Comparison of ENCODE assay signal across 8 cellular contexts in genomic region chr2:74177697-74178096, GRCh38. TPM values are rescaled to one million over a fixed set of nuclear protein-coding genes. Genes with fewer than 3 reads are reported as not detected.
DNase-seq lines count a peak whose midpoint lies in the region; ATAC-seq and TF ChIP-seq lines count a peak whose summit lies in the region.

No MANE protein-coding gene starts in this region.

- H3K4me1 ChIP-seq in ES-I3 (ENCODE audit: insufficient read depth, low read length) (peaks cover 3% of the 10 kb centered on the region; the same call in 1 of the 2 replicates), esophagus muscularis mucosa (peaks cover 36 to 56% (median 50%) of the 10 kb centered on the region in 4 donors), trophoblast cell (ENCODE audit: control insufficient read depth in 1 of 2, insufficient read depth in 2 of 2, low read length in 2 of 2) (peaks cover 3 to 4% of the 10 kb centered on the region in 2 experiments)

- H2AK5ac ChIP-seq in trophoblast cell (ENCODE audit: low read length) = no peak overlapping the region

- no peak overlapping the region for H2BK120ac ChIP-seq in trophoblast cell (ENCODE audit: insufficient read depth, low read length, poor library complexity)

- H3K36me3 ChIP-seq in ES-I3 (ENCODE audit: insufficient read depth, low read length) = peaks cover 3% of the 10 kb centered on the region
- no peaks in the 10 kb centered on the region for H3K36me3 ChIP-seq in esophagus muscularis mucosa
- peaks cover 0 to 5% of the 10 kb centered on the region in 2 experiments for H3K36me3 ChIP-seq in trophoblast cell (ENCODE audit: control insufficient read depth in 1 of 2, insufficient read depth in 2 of 2, low read length in 2 of 2)

- H2AFZ ChIP-seq in trophoblast cell (ENCODE audit: insufficient read depth, low read length, poor library complexity) = no peak overlapping the region

- no peak overlapping the region for H3K23ac ChIP-seq in trophoblast cell (ENCODE audit: low read length)

- no peaks in the 10 kb centered on the region for H3K27me3 ChIP-seq in esophagus muscularis mucosa
- H3K27me3 ChIP-seq in trophoblast cell (ENCODE audit: insufficient read depth, low read length) = no peaks in the 10 kb centered on the region

- POLR2A ChIA-PET in RWPE1 (lab: Yijun Ruan, JAX; ENCODE audit: low non-redundant PET) = interaction anchor here (1.5 kb wide), 1 partner anchor 27 kb away, joined by 4 read pairs; no protein-coding TSS in a partner anchor

- peak overlapping the region; percentile 86 to 94 (median 89) for H3K4me3 ChIP-seq in esophagus muscularis mucosa
- H3K4me3 ChIP-seq in trophoblast cell (ENCODE audit: low read depth, low read length) = peak overlapping the region; percentile 92

- no peak overlapping the region for H2BK5ac ChIP-seq in trophoblast cell (ENCODE audit: low read depth, low read length, poor library complexity)

- TF ChIP-seq EP300 in esophagus muscularis mucosa (IDR thresholded peaks at IDR 0.05) = no peak

- H3K9ac ChIP-seq in ES-I3 (ENCODE audit: low read depth, low read length) (peak overlapping the region; percentile 72), trophoblast cell (ENCODE audit: low read length) (no peak overlapping the region)

- DNase-seq in RWPE1 (ENCODE audit: low spot score) (no peak), esophagus muscularis mucosa (ENCODE audit: extremely low spot score) (no peak), trophoblast cell (no peak), NCI-H2029 treated with DMSO at 0.1 percent for 48 hours (lab: John Stamatoyannopoulos, UW) (no peak)
- DNase-seq in stimulated activated CD4-positive, alpha-beta T cell treated with anti-CD3 and anti-CD28 coated beads, Interleukin-4, amount 100 ng/mL, for 24 hours = no peak

- intact Hi-C loops in esophagus muscularis mucosa (cut with DNase I) = no loop called here

- no peak for TF ChIP-seq POLR2A in esophagus muscularis mucosa (IDR thresholded peaks at IDR 0.05; ENCODE audit: low read depth)

- no peak overlapping the region for H4K12ac ChIP-seq in trophoblast cell (ENCODE audit: low read depth, low read length)

- H3K27ac ChIP-seq in RWPE1 (peak overlapping the region; percentile 95), esophagus muscularis mucosa (replicated peaks in 1 of 4) (peak overlapping the region; percentile 93 to 98 (median 96)), trophoblast cell (ENCODE audit: low read depth, low read length) (no peak overlapping the region)

- no peak for ATAC-seq in GM18858 (IDR thresholded peaks at IDR 0.05; ENCODE audit: unreplicated experiment)
- no peak for ATAC-seq in HG02970 (IDR thresholded peaks at IDR 0.05; ENCODE audit: low FRiP score, unreplicated experiment)

- no peak overlapping the region for H3K18ac ChIP-seq in trophoblast cell (ENCODE audit: low read length)

- H4K8ac ChIP-seq in trophoblast cell (ENCODE audit: low read depth, low read length) = no peak overlapping the region

- CTCF ChIA-PET in RWPE1 (lab: Yijun Ruan, JAX) = interaction anchor here (0.7 to 1.1 kb wide), 2 partner anchors 22 to 149 kb away, joined by 3 to 5 read pairs; no protein-coding TSS in a partner anchor

- no peak overlapping the region for H3K14ac ChIP-seq in trophoblast cell (ENCODE audit: low read length)

- no peak overlapping the region for H3K4ac ChIP-seq in trophoblast cell (ENCODE audit: low read depth, low read length)

- H3K4me2 ChIP-seq in trophoblast cell (ENCODE audit: low read length) = peak overlapping the region; percentile 59

- no peak for TF ChIP-seq CTCF in RWPE1 (conservative IDR thresholded peaks at IDR 0.05; ENCODE audit: low read depth)
- no peak for TF ChIP-seq CTCF in esophagus muscularis mucosa (IDR thresholded peaks at IDR 0.05)

- no peak overlapping the region for H4K91ac ChIP-seq in trophoblast cell (ENCODE audit: low read depth, low read length)

- H3K79me2 ChIP-seq in trophoblast cell (ENCODE audit: control insufficient read depth, insufficient read depth, low read length, poor library complexity) = peaks cover 14% of the 10 kb centered on the region

- no peak overlapping the region for H2BK12ac ChIP-seq in trophoblast cell (ENCODE audit: low read length)

- H3K9me3 ChIP-seq in ES-I3 (ENCODE audit: control insufficient read depth, insufficient read depth, low read length) = no peaks in the 10 kb centered on the region
- H3K9me3 ChIP-seq in esophagus muscularis mucosa = no peaks in the 10 kb centered on the region
- no peaks in the 10 kb centered on the region for H3K9me3 ChIP-seq in trophoblast cell (ENCODE audit: insufficient read depth, low read depth, low read length)

- peaks cover 7% of the 10 kb centered on the region for H3K79me1 ChIP-seq in trophoblast cell (ENCODE audit: low read length)

RNA-seq across cellular contexts. Expression of gene MOB1A, which starts 1.0 kb away (rescaled TPM):
- total RNA-seq in esophagus muscularis mucosa = 100 to 1,000 TPM; 102 to 129 (median 106) TPM
- polyA plus RNA-seq in trophoblast cell (2013) = 40.4 and 41.8 TPM in 2 replicates

RNA-seq across cellular contexts. Expression of gene MTHFD2, which starts 20.7 kb away (rescaled TPM):
- total RNA-seq in esophagus muscularis mucosa = 10 to 100 TPM; 22.0 to 80.8 (median 43.5) TPM
- 94.1 and 99.7 TPM in 2 replicates for polyA plus RNA-seq in trophoblast cell (2013)

RNA-seq across cellular contexts. Expression of gene BOLA3, which starts 30.0 kb away (rescaled TPM):
- total RNA-seq in esophagus muscularis mucosa = 10 to 100 TPM; 29.4 to 46.9 (median 42.8) TPM
- polyA plus RNA-seq in trophoblast cell (2013) = 41.3 and 45.1 TPM in 2 replicates
